1 cellular context compared by ENCODE assay signal in the genomic region with DNA sequence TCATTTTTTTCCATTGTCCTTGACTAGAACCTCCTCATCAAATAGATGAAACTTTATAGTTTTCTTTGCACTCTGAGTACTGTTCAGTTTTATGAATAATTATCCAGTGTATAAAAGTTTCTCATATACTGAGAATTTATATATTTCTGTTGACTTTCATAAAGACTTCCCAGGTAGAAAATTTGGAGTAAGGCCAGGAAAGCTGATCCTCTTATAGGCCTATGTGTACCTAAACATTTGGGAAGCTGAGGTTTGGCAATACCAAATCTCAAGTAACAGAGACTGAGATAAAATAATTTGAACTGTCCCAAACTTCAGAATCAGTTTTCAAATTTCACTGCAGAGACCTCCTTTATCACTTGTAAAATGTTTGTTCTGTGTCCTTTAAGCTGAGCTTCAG.
TF ChIP-seq lines count a peak whose summit lies in the region.

No MANE protein-coding gene starts in this region.

TF ChIP-seq in SK-N-SH treated with all-trans-retinoic acid at 6 μM for 48 hours, 23 proteins besides CTCF, POLR2A, EP300 and RAD21 (continued from another document):
- TF ChIP-seq, protein P1, sequence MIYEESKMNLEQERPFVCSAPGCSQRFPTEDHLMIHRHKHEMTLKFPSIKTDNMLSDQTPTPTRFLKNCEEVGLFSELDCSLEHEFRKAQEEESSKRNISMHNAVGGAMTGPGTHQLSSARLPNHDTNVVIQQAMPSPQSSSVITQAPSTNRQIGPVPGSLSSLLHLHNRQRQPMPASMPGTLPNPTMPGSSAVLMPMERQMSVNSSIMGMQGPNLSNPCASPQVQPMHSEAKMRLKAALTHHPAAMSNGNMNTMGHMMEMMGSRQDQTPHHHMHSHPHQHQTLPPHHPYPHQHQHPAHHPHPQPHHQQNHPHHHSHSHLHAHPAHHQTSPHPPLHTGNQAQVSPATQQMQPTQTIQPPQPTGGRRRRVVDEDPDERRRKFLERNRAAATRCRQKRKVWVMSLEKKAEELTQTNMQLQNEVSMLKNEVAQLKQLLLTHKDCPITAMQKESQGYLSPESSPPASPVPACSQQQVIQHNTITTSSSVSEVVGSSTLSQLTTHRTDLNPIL (CRISPR knock-in tag; IDR thresholded peaks at IDR 0.05; ENCODE audit: low read depth): no peak
- TF ChIP-seq ZC3H10 (CRISPR knock-in tag; IDR thresholded peaks at IDR 0.05) (no peak), ZFP3 (CRISPR knock-in tag; IDR thresholded peaks at IDR 0.05) (no peak), TCF4 (CRISPR knock-in tag; IDR thresholded peaks at IDR 0.05; ENCODE audit: borderline replicate concordance) (no peak), SNAI2 (CRISPR knock-in tag; IDR thresholded peaks at IDR 0.05) (no peak), PPARA (CRISPR knock-in tag; IDR thresholded peaks at IDR 0.05; ENCODE audit: borderline replicate concordance) (no peak)
- TF ChIP-seq, protein P2, sequence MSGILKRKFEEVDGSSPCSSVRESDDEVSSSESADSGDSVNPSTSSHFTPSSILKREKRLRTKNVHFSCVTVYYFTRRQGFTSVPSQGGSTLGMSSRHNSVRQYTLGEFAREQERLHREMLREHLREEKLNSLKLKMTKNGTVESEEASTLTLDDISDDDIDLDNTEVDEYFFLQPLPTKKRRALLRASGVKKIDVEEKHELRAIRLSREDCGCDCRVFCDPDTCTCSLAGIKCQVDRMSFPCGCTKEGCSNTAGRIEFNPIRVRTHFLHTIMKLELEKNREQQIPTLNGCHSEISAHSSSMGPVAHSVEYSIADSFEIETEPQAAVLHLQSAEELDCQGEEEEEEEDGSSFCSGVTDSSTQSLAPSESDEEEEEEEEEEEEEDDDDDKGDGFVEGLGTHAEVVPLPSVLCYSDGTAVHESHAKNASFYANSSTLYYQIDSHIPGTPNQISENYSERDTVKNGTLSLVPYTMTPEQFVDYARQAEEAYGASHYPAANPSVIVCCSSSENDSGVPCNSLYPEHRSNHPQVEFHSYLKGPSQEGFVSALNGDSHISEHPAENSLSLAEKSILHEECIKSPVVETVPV (CRISPR knock-in tag; IDR thresholded peaks at IDR 0.05): no peak
- TF ChIP-seq, protein P3, sequence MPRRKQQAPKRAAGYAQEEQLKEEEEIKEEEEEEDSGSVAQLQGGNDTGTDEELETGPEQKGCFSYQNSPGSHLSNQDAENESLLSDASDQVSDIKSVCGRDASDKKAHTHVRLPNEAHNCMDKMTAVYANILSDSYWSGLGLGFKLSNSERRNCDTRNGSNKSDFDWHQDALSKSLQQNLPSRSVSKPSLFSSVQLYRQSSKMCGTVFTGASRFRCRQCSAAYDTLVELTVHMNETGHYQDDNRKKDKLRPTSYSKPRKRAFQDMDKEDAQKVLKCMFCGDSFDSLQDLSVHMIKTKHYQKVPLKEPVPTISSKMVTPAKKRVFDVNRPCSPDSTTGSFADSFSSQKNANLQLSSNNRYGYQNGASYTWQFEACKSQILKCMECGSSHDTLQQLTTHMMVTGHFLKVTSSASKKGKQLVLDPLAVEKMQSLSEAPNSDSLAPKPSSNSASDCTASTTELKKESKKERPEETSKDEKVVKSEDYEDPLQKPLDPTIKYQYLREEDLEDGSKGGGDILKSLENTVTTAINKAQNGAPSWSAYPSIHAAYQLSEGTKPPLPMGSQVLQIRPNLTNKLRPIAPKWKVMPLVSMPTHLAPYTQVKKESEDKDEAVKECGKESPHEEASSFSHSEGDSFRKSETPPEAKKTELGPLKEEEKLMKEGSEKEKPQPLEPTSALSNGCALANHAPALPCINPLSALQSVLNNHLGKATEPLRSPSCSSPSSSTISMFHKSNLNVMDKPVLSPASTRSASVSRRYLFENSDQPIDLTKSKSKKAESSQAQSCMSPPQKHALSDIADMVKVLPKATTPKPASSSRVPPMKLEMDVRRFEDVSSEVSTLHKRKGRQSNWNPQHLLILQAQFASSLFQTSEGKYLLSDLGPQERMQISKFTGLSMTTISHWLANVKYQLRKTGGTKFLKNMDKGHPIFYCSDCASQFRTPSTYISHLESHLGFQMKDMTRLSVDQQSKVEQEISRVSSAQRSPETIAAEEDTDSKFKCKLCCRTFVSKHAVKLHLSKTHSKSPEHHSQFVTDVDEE (CRISPR knock-in tag; IDR thresholded peaks at IDR 0.05): no peak
- TF ChIP-seq, protein P4, sequence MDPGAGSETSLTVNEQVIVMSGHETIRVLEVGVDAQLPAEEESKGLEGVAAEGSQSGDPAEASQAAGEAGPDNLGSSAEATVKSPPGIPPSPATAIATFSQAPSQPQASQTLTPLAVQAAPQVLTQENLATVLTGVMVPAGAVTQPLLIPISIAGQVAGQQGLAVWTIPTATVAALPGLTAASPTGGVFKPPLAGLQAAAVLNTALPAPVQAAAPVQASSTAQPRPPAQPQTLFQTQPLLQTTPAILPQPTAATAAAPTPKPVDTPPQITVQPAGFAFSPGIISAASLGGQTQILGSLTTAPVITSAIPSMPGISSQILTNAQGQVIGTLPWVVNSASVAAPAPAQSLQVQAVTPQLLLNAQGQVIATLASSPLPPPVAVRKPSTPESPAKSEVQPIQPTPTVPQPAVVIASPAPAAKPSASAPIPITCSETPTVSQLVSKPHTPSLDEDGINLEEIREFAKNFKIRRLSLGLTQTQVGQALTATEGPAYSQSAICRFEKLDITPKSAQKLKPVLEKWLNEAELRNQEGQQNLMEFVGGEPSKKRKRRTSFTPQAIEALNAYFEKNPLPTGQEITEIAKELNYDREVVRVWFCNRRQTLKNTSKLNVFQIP (CRISPR knock-in tag; IDR thresholded peaks at IDR 0.05; ENCODE audit: borderline replicate concordance, low read depth): no peak
